Comparison of ENCODE assay signal across 27 cellular contexts in the genomic region with DNA sequence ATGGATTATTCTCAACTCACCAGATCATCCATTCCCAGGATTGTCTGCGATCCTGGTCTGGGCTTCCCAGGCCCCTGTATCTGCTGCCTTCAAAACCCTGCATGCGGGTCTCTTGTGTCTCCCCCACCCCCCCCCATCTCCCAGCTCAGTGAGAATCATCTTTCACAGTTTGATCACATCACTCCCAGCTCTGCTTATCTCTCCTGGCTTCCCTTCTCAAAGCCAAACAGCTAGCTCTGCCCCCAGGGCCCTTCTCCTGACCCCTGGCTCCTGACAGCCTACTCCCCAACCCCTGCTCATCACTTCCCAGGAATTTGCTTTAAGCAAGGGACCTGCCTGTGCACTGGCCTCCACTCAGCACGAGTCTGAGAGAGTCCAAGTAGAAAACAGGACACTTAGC.
DNase-seq lines count a peak whose midpoint lies in the region; ATAC-seq and TF ChIP-seq lines count a peak whose summit lies in the region.
"Had no signal": no experiment of that assay in that cellular context is flagged by ENCODE, and none has a peak within 500 bp of the region (broad histone marks: within the 10 kb centered on the region; RNA-seq: fewer than 3 reads in every experiment).

No MANE protein-coding gene starts in this region.

- no peaks in the 10 kb centered on the region for H3K9me3 Mint-ChIP-seq in Caco-2 (ENCODE audit: unreplicated experiment)
- H3K9me3 Mint-ChIP-seq in osteocyte (ENCODE audit: unreplicated experiment), result no peaks in the 10 kb centered on the region
- no peaks in the 10 kb centered on the region for H3K9me3 Mint-ChIP-seq in activated T-helper 17 cell treated with anti-CD3 and anti-CD28 coated beads, Interleukin-2, amount 50 U/mL, for 72 hours
- H3K9me3 Mint-ChIP-seq: activated CD8-positive, alpha-beta T cell treated with anti-CD3 and anti-CD28 coated beads for 36 hours; activated naive CD4-positive, alpha-beta T cell treated with anti-CD3 and anti-CD28 coated beads, Interleukin-2, amount 10 ng/mL, durations not matched to agents 7 days and 5 days; activated T-helper 1 cell treated with anti-CD3 and anti-CD28 coated beads, Interleukin-12 subunit alpha, Interleukin-12 subunit beta, Interleukin-2, Interleukin-4 antibody, amounts not matched to agents 30 ng/mL and 10 ng/mL and 1 ng/mL, durations not matched to agents 14 hours and 24 hours and 36 hours; CD8-positive, alpha-beta T cell had no signal

- H3K36me3 Mint-ChIP-seq in Caco-2 (ENCODE audit: insufficient read depth, unreplicated experiment) (no peaks in the 10 kb centered on the region), osteocyte (ENCODE audit: unreplicated experiment) (no peaks in the 10 kb centered on the region)
- H3K36me3 Mint-ChIP-seq in activated T-helper 17 cell treated with anti-CD3 and anti-CD28 coated beads, Interleukin-2, amount 50 U/mL, for 72 hours (ENCODE audit: low read depth), result no peaks in the 10 kb centered on the region
- H3K36me3 Mint-ChIP-seq: activated naive CD4-positive, alpha-beta T cell treated with anti-CD3 and anti-CD28 coated beads, Interleukin-2, amount 10 ng/mL, durations not matched to agents 7 days and 5 days; brain; CD8-positive, alpha-beta T cell had no signal

- H3K27me3 ChIP-seq in Caco-2 (replicated peaks; ENCODE audit: control insufficient read depth, insufficient read depth, low read length), result no peaks in the 10 kb centered on the region
- H3K27me3 ChIP-seq: adrenal gland, gastrocnemius medialis, right atrium auricular region had no signal

- CTCF ChIA-PET in Caco-2 (lab: Charles Lee), result interaction anchor here (0.9 to 4.7 kb wide), 5 partner anchors 11 to 452 kb away, joined by 3 to 67 read pairs (median 6); no protein-coding TSS in a partner anchor

- POLR2A ChIA-PET in Caco-2 (lab: Charles Lee), result interaction anchor here (1.2 kb wide), 1 partner anchor 11 kb away, joined by 10 read pairs; no protein-coding TSS in a partner anchor

- H3K4me3 ChIP-seq in Caco-2 (ENCODE audit: low read depth, low read length), result no peak overlapping the region
- H3K4me3 ChIP-seq: adrenal gland, gastrocnemius medialis, GM12878, lung, right atrium auricular region had no signal

- no peak for TF ChIP-seq CTCF in Caco-2 (IDR thresholded peaks at IDR 0.05; ENCODE audit: insufficient read depth in 1 of 2, low read depth in 1 of 2, low read length in 1 of 2, severe bottlenecking in 1 of 2, unreplicated experiment in 1 of 2)
- TF ChIP-seq CTCF in osteocyte (IDR thresholded peaks at IDR 0.05), result no peak

- peaks cover 6% of the 10 kb centered on the region for H3K4me1 Mint-ChIP-seq in Caco-2 (ENCODE audit: low read depth, unreplicated experiment)
- H3K4me1 Mint-ChIP-seq in osteocyte (ENCODE audit: unreplicated experiment), result peaks cover 45% of the 10 kb centered on the region
- no peaks in the 10 kb centered on the region for H3K4me1 Mint-ChIP-seq in activated T-helper 17 cell treated with anti-CD3 and anti-CD28 coated beads, Interleukin-2, amount 50 U/mL, for 72 hours
- H3K4me1 Mint-ChIP-seq: activated CD4-positive, alpha-beta T cell treated with anti-CD3 and anti-CD28 coated beads for 36 hours; activated naive CD4-positive, alpha-beta T cell treated with anti-CD3 and anti-CD28 coated beads, Interleukin-2, amount 10 ng/mL, durations not matched to agents 7 days and 5 days had no signal

- H3K27me3 Mint-ChIP-seq in Caco-2 (ENCODE audit: insufficient read depth, unreplicated experiment) (peaks cover 3% of the 10 kb centered on the region), osteocyte (ENCODE audit: unreplicated experiment) (no peaks in the 10 kb centered on the region)
- H3K27me3 Mint-ChIP-seq in activated T-helper 17 cell treated with anti-CD3 and anti-CD28 coated beads, Interleukin-2, amount 50 U/mL, for 72 hours, result peaks cover 17% of the 10 kb centered on the region

- no peaks in the 10 kb centered on the region for H3K36me3 ChIP-seq in Caco-2 (ENCODE audit: control insufficient read depth, insufficient read depth, low read length)
- H3K36me3 ChIP-seq: adrenal gland, gastrocnemius medialis, right atrium auricular region had no signal

- DNase-seq in Caco-2, result peak; percentile 25 to 77
- peak; percentile 62 for DNase-seq in NCI-H226
- peak; percentile 45 for DNase-seq in iPS-NIHi7 (ENCODE audit: extremely low spot score)
- DNase-seq in osteocyte (ENCODE audit: extremely low spot score, unreplicated experiment), result no peak
- no peak for DNase-seq in OCI-M1 (lab: John Stamatoyannopoulos, UW)
- DNase-seq: activated CD4-positive, alpha-beta T cell treated with anti-CD3 and anti-CD28 coated beads for 36 hours; activated CD8-positive, alpha-beta memory T cell treated with anti-CD3 and anti-CD28 coated beads, Interleukin-2, amount 50 U/mL, for 48 hours; activated CD8-positive, alpha-beta T cell treated with anti-CD3 and anti-CD28 coated beads for 36 hours; activated naive CD4-positive, alpha-beta T cell treated with anti-CD3 and anti-CD28 coated beads, Interleukin-2, amount 10 ng/mL, durations not matched to agents 7 days and 5 days; adrenal gland; CD8-positive, alpha-beta T cell; cerebellar nuclear complex; DMS 273 treated with DMSO at 0.1 percent for 48 hours; gastrocnemius medialis; HCEC 1CT; NCI-H1092; NCI-H1694; small intestine; stimulated activated naive CD4-positive, alpha-beta T cell had no signal

- H3K27ac Mint-ChIP-seq in Caco-2 (ENCODE audit: unreplicated experiment), result no peak overlapping the region
- H3K27ac Mint-ChIP-seq in osteocyte (ENCODE audit: unreplicated experiment), result peak overlapping the region; percentile 40
- H3K27ac Mint-ChIP-seq in activated T-helper 17 cell treated with anti-CD3 and anti-CD28 coated beads, Interleukin-2, amount 50 U/mL, for 72 hours, result no peak overlapping the region
- H3K27ac Mint-ChIP-seq: activated CD4-positive, alpha-beta T cell treated with anti-CD3 and anti-CD28 coated beads for 36 hours; activated CD8-positive, alpha-beta T cell treated with anti-CD3 and anti-CD28 coated beads for 36 hours; activated naive CD4-positive, alpha-beta T cell treated with anti-CD3 and anti-CD28 coated beads, Interleukin-2, amount 10 ng/mL, durations not matched to agents 7 days and 5 days; activated T-helper 1 cell treated with anti-CD3 and anti-CD28 coated beads, Interleukin-12 subunit alpha, Interleukin-12 subunit beta, Interleukin-2, Interleukin-4 antibody, amounts not matched to agents 30 ng/mL and 10 ng/mL and 1 ng/mL, durations not matched to agents 14 hours and 24 hours and 36 hours; CD8-positive, alpha-beta T cell had no signal

- H3K4me3 Mint-ChIP-seq in Caco-2 (ENCODE audit: unreplicated experiment) (no peak overlapping the region), osteocyte (ENCODE audit: unreplicated experiment) (no peak overlapping the region)
- H3K4me3 Mint-ChIP-seq in activated T-helper 17 cell treated with anti-CD3 and anti-CD28 coated beads, Interleukin-2, amount 50 U/mL, for 72 hours, result no peak overlapping the region
- H3K4me3 Mint-ChIP-seq: activated CD4-positive, alpha-beta T cell treated with anti-CD3 and anti-CD28 coated beads for 36 hours; activated CD8-positive, alpha-beta T cell treated with anti-CD3 and anti-CD28 coated beads for 36 hours; activated naive CD4-positive, alpha-beta T cell treated with anti-CD3 and anti-CD28 coated beads, Interleukin-2, amount 10 ng/mL, durations not matched to agents 7 days and 5 days; activated T-helper 1 cell treated with anti-CD3 and anti-CD28 coated beads, Interleukin-12 subunit alpha, Interleukin-12 subunit beta, Interleukin-2, Interleukin-4 antibody, amounts not matched to agents 30 ng/mL and 10 ng/mL and 1 ng/mL, durations not matched to agents 14 hours and 24 hours and 36 hours; brain; CD8-positive, alpha-beta T cell had no signal

- H3K9me3 ChIP-seq in Caco-2, result no peaks in the 10 kb centered on the region; the same call in 1 of the 2 replicates
- H3K9me3 ChIP-seq: adrenal gland, gastrocnemius medialis had no signal

- no peak for ATAC-seq in activated T-helper 17 cell treated with anti-CD3 and anti-CD28 coated beads, Interleukin-2, amount 50 U/mL, for 72 hours (replicated peaks)
- ATAC-seq in GM18511 (IDR thresholded peaks at IDR 0.05; ENCODE audit: unreplicated experiment), result no peak
- ATAC-seq: activated CD4-positive, alpha-beta T cell treated with anti-CD3 and anti-CD28 coated beads for 36 hours; activated CD8-positive, alpha-beta T cell treated with anti-CD3 and anti-CD28 coated beads for 36 hours; CD8-positive, alpha-beta T cell; gastrocnemius medialis; GM12878; Right ventricle myocardium inferior had no signal

- peaks cover 13% of the 10 kb centered on the region for H3K4me1 ChIP-seq in Caco-2
- H3K4me1 ChIP-seq: adrenal gland had no signal

- no TSS peak for BruUV-seq in Caco-2 (replicated peaks; lab: Mats Ljungman, UMichigan)

- intact Hi-C loops in Caco-2 (cut with micrococcal nuclease; ENCODE audit: unreplicated experiment), result no loop called here

Comparison
In these comparisons a context has a peak if more than half of its experiments do, and no peak if none do; other contexts are left out.
1. DNase-seq: peak in Caco-2 (2 of 2), NCI-H226 (single experiment) and iPS-NIHi7 (single experiment); none in osteocyte (single experiment) and OCI-M1 (single experiment).